23 cellular contexts compared by ENCODE assay signal in the genomic region with DNA sequence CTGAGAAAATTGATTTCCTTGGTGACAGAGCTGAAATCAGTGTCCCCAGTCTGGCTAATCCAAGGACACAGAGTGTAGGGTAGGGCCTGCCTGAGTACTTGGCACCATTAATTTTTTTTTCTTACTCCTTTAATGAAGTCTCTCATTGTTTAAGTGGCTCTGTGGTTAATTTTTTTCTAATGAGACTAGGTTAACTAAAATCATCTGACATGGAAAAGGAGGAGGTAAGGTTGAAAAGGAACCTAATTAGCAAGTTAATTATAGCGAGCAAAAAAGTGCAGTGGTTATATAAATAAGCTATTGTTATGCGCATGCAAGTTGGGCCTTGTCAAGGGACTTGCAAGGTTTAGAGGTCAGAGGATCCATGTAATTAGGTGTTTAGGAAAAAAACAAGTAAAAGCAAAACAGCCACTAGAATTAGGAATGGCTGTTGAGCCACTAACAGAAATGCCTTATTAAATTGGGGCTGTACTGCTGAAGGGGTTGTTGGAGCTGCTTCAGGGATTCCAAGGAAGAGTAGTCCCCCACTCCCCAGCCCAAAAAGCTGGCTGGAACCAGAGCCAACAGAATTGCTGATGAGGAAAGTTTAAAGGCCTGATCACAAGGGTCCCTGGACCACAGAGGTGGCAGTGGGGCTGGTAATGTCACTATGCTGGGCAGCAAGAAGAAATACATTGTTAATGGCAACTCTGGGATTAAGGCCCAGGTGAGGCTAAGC. TPM values are rescaled to one million over a fixed set of nuclear protein-coding genes. Genes with fewer than 3 reads are reported as not detected.
DNase-seq lines count a peak whose midpoint lies in the region; ATAC-seq, FAIRE-seq and TF ChIP-seq lines count a peak whose summit lies in the region.
"Had no signal": no experiment of that assay in that cellular context is flagged by ENCODE, and none has a peak within 500 bp of the region (broad histone marks: within the 10 kb centered on the region; RNA-seq: fewer than 3 reads in every experiment).

No MANE protein-coding gene starts in this region.

- H3K4me1 ChIP-seq in HAP-1: peaks cover 34% of the 10 kb centered on the region
- peaks cover 0 to 3% of the 10 kb centered on the region in 2 donors for H3K4me1 ChIP-seq in small intestine (ENCODE audit: control insufficient read depth in 2 of 2, insufficient read depth in 1 of 2, low read depth in 1 of 2, low read length in 1 of 2)
- H3K4me1 ChIP-seq: gastroesophageal sphincter had no signal

- no peak overlapping the region for H3K4me3 ChIP-seq in HAP-1
- no peak overlapping the region for H3K4me3 ChIP-seq in small intestine (ENCODE audit: low read depth in 1 of 2, low read length in 2 of 2)
- H3K4me3 ChIP-seq: gastroesophageal sphincter, ovary, vagina had no signal

- H3K27ac ChIP-seq in layer of hippocampus (ENCODE audit: low read depth, low read length) (peak overlapping the region; percentile 72), small intestine (ENCODE audit: low read depth in 1 of 2, low read length in 1 of 2) (peak overlapping the region in 1 of 2 donors; percentile 36)
- H3K27ac ChIP-seq: gastroesophageal sphincter, ovary, vagina, VCaP had no signal

- H3K9me3 Mint-ChIP-seq in WTC11: no peaks in the 10 kb centered on the region
- H3K9me3 Mint-ChIP-seq: activated naive CD4-positive, alpha-beta T cell treated with anti-CD3 and anti-CD28 coated beads, Interleukin-2, amount 50 U/mL, for 72 hours; T-helper 1 cell treated with Interleukin-12 subunit alpha and Interleukin-12 subunit beta and Interleukin-4 antibody, amounts not matched to agents 30 μg/mL and 1 μg/mL, for 36 hours had no signal

- H3K27me3 ChIP-seq in HAP-1 (ENCODE audit: low read depth): no peaks in the 10 kb centered on the region
- H3K27me3 ChIP-seq in layer of hippocampus (ENCODE audit: control insufficient read depth, insufficient read depth, low read length): no peaks in the 10 kb centered on the region
- no peaks in the 10 kb centered on the region for H3K27me3 ChIP-seq in small intestine (ENCODE audit: control insufficient read depth in 2 of 2, insufficient read depth in 2 of 2, low read length in 2 of 2)
- H3K27me3 ChIP-seq: gastroesophageal sphincter, ovary, vagina had no signal

- peaks cover 45% of the 10 kb centered on the region for H3K4me1 Mint-ChIP-seq in WTC11

- ATAC-seq in WTC11 (peak; percentile 59), GM21360 (IDR thresholded peaks at IDR 0.05; ENCODE audit: unreplicated experiment) (no peak), GM19328 (IDR thresholded peaks at IDR 0.05; ENCODE audit: unreplicated experiment) (no peak)
- ATAC-seq: gastroesophageal sphincter had no signal

- DNase-seq in HAP-1 (ENCODE audit: low spot score in 2 of 2) (peak; percentile 40 to 90), WTC11 (ENCODE audit: low spot score) (peak; percentile 40), small intestine (peak; percentile 35), SW480 (ENCODE audit: low spot score) (no peak)
- DNase-seq: activated CD4-positive, alpha-beta T cell treated with anti-CD3 and anti-CD28 coated beads, Interleukin-2, amount 50 U/mL, for 48 hours; activated T-cell treated with anti-CD3 and anti-CD28 coated beads, Interleukin-2, amount 50 U/mL, for 48 hours; cortex of kidney; erythroblast; NCI-H1930; NCI-H510A; ovary; SHP77 had no signal

- no peaks in the 10 kb centered on the region for H3K27me3 Mint-ChIP-seq in WTC11 (ENCODE audit: low read depth)
- H3K27me3 Mint-ChIP-seq: B cell had no signal

- no peaks in the 10 kb centered on the region for H3K9me3 ChIP-seq in HAP-1
- H3K9me3 ChIP-seq in small intestine (ENCODE audit: control insufficient read depth, low read depth): no peaks in the 10 kb centered on the region
- H3K9me3 ChIP-seq: gastroesophageal sphincter, ovary, vagina had no signal

- POLR2A ChIA-PET in WTC11 (lab: Charles Lee): interaction anchor here (1.4 to 1.6 kb wide), 2 partner anchors 58 to 151 kb away, joined by 4 read pairs; partner anchors contain the start of genes AHCYL2 and STRIP2

- H3K36me3 ChIP-seq in HAP-1 (replicated peaks): no peaks in the 10 kb centered on the region
- no peaks in the 10 kb centered on the region for H3K36me3 ChIP-seq in small intestine (ENCODE audit: control insufficient read depth in 2 of 2, insufficient read depth in 2 of 2, low read length in 2 of 2)
- H3K36me3 ChIP-seq: ovary, vagina had no signal

- TF ChIP-seq CTCF in WTC11 (IDR thresholded peaks at IDR 0.05): no peak

- peak overlapping the region; percentile 28 for H3K27ac Mint-ChIP-seq in WTC11
- H3K27ac Mint-ChIP-seq: B cell; T-helper 1 cell treated with Interleukin-12 subunit alpha and Interleukin-12 subunit beta and Interleukin-4 antibody, amounts not matched to agents 30 μg/mL and 1 μg/mL, for 36 hours had no signal

- FAIRE-seq in small intestine (lab: Jason Lieb, UNC): no peak
- FAIRE-seq: D721Med, G401.6 had no signal

- in situ Hi-C loops in HAP-1 (cut with MboI; ENCODE audit: low sequenced_read_pairs): no loop called here

- CTCF ChIA-PET in WTC11 (lab: Charles Lee): interaction anchor here (0.6 to 4.6 kb wide), 27 partner anchors 7 to 284 kb away, joined by 3 to 54 read pairs (median 6); partner anchors contain the start of genes AHCYL2 and STRIP2

- H3K4me3 Mint-ChIP-seq in WTC11: peak overlapping the region; percentile 33
- H3K4me3 Mint-ChIP-seq: B cell; T-helper 1 cell treated with Interleukin-12 subunit alpha and Interleukin-12 subunit beta and Interleukin-4 antibody, amounts not matched to agents 30 μg/mL and 1 μg/mL, for 36 hours had no signal

- 39 to 59% (median 56%) methylated on average over 2 of the region's 2 CpGs for WGBS in small intestine, 3 donors

- no peaks in the 10 kb centered on the region for H3K36me3 Mint-ChIP-seq in WTC11
- H3K36me3 Mint-ChIP-seq: activated naive CD4-positive, alpha-beta T cell treated with anti-CD3 and anti-CD28 coated beads, Interleukin-2, amount 50 U/mL, for 72 hours had no signal

TF ChIP-seq in WTC11, 78 proteins besides CTCF, POLR2A, EP300 and RAD21:
- no peak for TF ChIP-seq KAT7 (CRISPR knock-in tag; IDR thresholded peaks at IDR 0.05; ENCODE audit: borderline replicate concordance)

RNA-seq across cellular contexts. Expression of gene STRIP2, which starts 58.9 kb away (rescaled TPM):
- total RNA-seq in WTC11 (2021): 6.5 to 7.7 TPM (median 7.6 TPM) in 3 replicates
- 1 to 10 TPM in 1 of 3 donors, under 1 TPM in 1, not detected in 1; 0.22 to 1.3 TPM for polyA plus RNA-seq in small intestine
